ENCODE assay signal across 8 cellular contexts in the genomic region with DNA sequence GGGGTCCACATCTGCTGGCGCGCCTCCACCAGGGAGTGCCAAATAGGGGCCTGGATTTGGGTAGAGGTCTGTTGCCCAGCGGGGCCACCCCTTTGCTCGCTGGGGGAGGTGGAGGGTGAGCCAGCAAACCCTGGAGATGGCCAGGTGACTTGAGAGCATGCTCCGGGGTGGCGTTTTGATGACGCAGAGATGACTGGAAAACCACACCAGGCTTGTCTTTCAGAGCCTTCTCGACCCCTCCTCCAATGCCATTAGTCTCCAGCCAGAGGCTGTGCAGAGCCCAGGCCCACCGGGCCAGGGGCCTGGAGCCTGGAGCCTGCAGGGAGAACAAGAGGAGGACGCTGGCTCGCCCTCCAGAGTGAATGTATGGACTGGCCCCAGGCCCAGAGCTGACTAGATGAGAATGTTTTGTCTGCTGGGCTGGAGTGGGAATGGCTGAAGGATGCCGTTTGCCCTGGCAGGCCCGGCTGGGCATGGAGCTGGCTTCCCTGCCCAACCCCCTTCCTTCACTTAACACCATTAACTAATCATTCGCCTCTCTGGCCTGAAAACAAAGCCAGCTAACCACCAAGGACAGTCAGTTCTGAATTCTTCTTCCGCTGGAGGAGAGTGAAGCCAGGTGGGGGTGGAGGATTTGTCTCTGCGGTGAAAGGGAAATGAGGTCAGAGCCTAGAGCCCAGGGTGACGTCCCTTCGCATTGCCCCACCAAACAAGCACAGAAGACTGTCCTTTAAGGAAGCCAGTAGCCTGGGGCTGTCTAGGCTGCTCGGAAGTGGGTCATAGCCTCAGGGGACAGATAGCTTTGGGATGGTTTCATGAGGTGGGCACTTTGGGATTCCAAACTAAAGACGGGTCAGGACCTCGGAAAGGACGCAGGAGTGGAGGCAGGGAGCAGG. TPM values are rescaled to one million over a fixed set of nuclear protein-coding genes. Genes with fewer than 3 reads are reported as not detected.
DNase-seq lines count a peak whose midpoint lies in the region; ATAC-seq and TF ChIP-seq lines count a peak whose summit lies in the region.

No MANE protein-coding gene starts in this region.

- WGBS in heart right ventricle, 2 donors: 51 to 53% methylated on average over 22 of the region's 22 CpGs
- 23 to 46% methylated on average over 5 to 9 of the region's 22 CpGs for WGBS in gastroesophageal sphincter (ENCODE audit: low coverage in 1 of 2), 2 donors

- peaks cover 11 to 94% (median 70%) of the 10 kb centered on the region in 9 donors for H3K4me1 ChIP-seq in heart right ventricle
- H3K4me1 ChIP-seq in gastroesophageal sphincter: peaks cover 12 to 99% (median 53%) of the 10 kb centered on the region in 3 donors
- peaks cover 47 to 65% (median 59%) of the 10 kb centered on the region in 3 donors for H3K4me1 ChIP-seq in skeletal muscle tissue (ENCODE audit: control insufficient read depth in 3 of 3, insufficient read depth in 3 of 3, low read length in 3 of 3)

- peak overlapping the region in 2 of 3 donors; percentile 17 to 79 for H3K9ac ChIP-seq in skeletal muscle tissue (ENCODE audit: low read depth in 1 of 3, low read length in 3 of 3)

- H3K27me3 ChIP-seq in heart right ventricle (peaks cover 0 to 72% (median 0%) of the 10 kb centered on the region in 7 donors), gastroesophageal sphincter (no peaks in the 10 kb centered on the region), skeletal muscle tissue (ENCODE audit: control insufficient read depth in 3 of 3, insufficient read depth in 3 of 3, low read length in 3 of 3) (peaks cover 0 to 9% (median 8%) of the 10 kb centered on the region in 3 donors)

- DNase-seq in heart right ventricle (peak in 1 of 2 donors; percentile 64), left ventricle myocardium superior (no peak), T1000 (lab: John Stamatoyannopoulos, UW) (peak; percentile 29), NCI-H1417 (lab: John Stamatoyannopoulos, UW) (no peak)

- intact Hi-C loops in heart right ventricle (cut with DNase I) (loop anchor here in 2 of 10 donors (5.0 to 10.0 kb wide), 2 partner anchors 111 to 224 kb away; a partner anchor contains a TSS), left ventricle myocardium superior (cut with micrococcal nuclease) (no loop called here)

- H3K36me3 ChIP-seq in heart right ventricle: peaks cover 0 to 19% (median 8%) of the 10 kb centered on the region in 9 donors
- H3K36me3 ChIP-seq in gastroesophageal sphincter: peaks cover 0 to 15% of the 10 kb centered on the region in 2 donors
- peaks cover 0 to 4% (median 2%) of the 10 kb centered on the region in 3 donors for H3K36me3 ChIP-seq in skeletal muscle tissue (ENCODE audit: control insufficient read depth in 3 of 3, insufficient read depth in 3 of 3, low read length in 3 of 3)

- ATAC-seq in heart right ventricle (peak in 5 of 8 donors; percentile 4 to 51 (median 19)), left ventricle myocardium superior (no peak), gastroesophageal sphincter (peak; percentile 40), GM21528 (IDR thresholded peaks at IDR 0.05; ENCODE audit: low FRiP score, unreplicated experiment) (no peak), GM21381 (IDR thresholded peaks at IDR 0.05; ENCODE audit: unreplicated experiment) (no peak)

- TF ChIP-seq EP300 in gastroesophageal sphincter (IDR thresholded peaks at IDR 0.05): no peak

- TF ChIP-seq CTCF in heart right ventricle (IDR thresholded peaks at IDR 0.05) (no peak), gastroesophageal sphincter (IDR thresholded peaks at IDR 0.05) (no peak)

- no peaks in the 10 kb centered on the region for H3K9me3 ChIP-seq in heart right ventricle
- no peaks in the 10 kb centered on the region for H3K9me3 ChIP-seq in gastroesophageal sphincter
- H3K9me3 ChIP-seq in skeletal muscle tissue (ENCODE audit: control insufficient read depth in 3 of 3, low read length in 3 of 3): no peaks in the 10 kb centered on the region

- H3K4me3 ChIP-seq in heart right ventricle: peak overlapping the region in 6 of 10 donors; percentile 13 to 84 (median 66)
- H3K4me3 ChIP-seq in gastroesophageal sphincter: peak overlapping the region in 1 of 2 donors; percentile 87
- peak overlapping the region in 1 of 3 donors; percentile 45 for H3K4me3 ChIP-seq in skeletal muscle tissue (ENCODE audit: low read length in 3 of 3)

- TF ChIP-seq POLR2A in gastroesophageal sphincter (IDR thresholded peaks at IDR 0.05): peak; percentile 55 to 70

- H3K27ac ChIP-seq in heart right ventricle (peak overlapping the region; percentile 85 to 99 (median 92)), gastroesophageal sphincter (peak overlapping the region; percentile 90 to 99 (median 98)), skeletal muscle tissue (ENCODE audit: low read depth, low read length) (peak overlapping the region; percentile 84)

RNA-seq across cellular contexts. Expression of a gene that starts 1.6 kb away (rescaled TPM):
- 100 to 1,000 TPM in 4 of 10 donors, 10 to 100 TPM in 6; 37.8 to 136 (median 96.9) TPM for total RNA-seq in heart right ventricle
- 10 to 100 TPM; 35.8 to 97.5 TPM for polyA plus RNA-seq in heart right ventricle
- total RNA-seq in left ventricle myocardium superior: 44.7 TPM
- total RNA-seq in gastroesophageal sphincter: 1,000 to 10,000 TPM in 3 of 4 donors, 100 to 1,000 TPM in 1; 702 to 1,904 (median 1,177) TPM
- 120 TPM for total RNA-seq in skeletal muscle tissue

RNA-seq across cellular contexts. Expression of a gene that starts 15.8 kb away (rescaled TPM):
- 10 to 100 TPM; 11.1 to 17.6 (median 13.4) TPM for total RNA-seq in heart right ventricle
- polyA plus RNA-seq in heart right ventricle: 10 to 100 TPM in 1 of 2 donors, 1 to 10 TPM in 1; 6.4 to 13.2 TPM
- total RNA-seq in left ventricle myocardium superior: 13.2 TPM
- total RNA-seq in gastroesophageal sphincter: 10 to 100 TPM; 13.0 to 39.6 (median 17.1) TPM
- total RNA-seq in skeletal muscle tissue: 2.1 TPM

RNA-seq across cellular contexts. Expression of a gene that starts 22.2 kb away (rescaled TPM):
- total RNA-seq in heart right ventricle: 10 to 100 TPM; 11.4 to 25.1 (median 19.9) TPM
- polyA plus RNA-seq in heart right ventricle: 10 to 100 TPM; 32.8 to 35.7 TPM
- total RNA-seq in left ventricle myocardium superior: 14.4 TPM
- total RNA-seq in gastroesophageal sphincter: 10 to 100 TPM; 44.3 to 52.1 (median 45.6) TPM
- total RNA-seq in skeletal muscle tissue: 17.2 TPM

RNA-seq across cellular contexts. Expression of a gene that starts 28.0 kb away (rescaled TPM):
- total RNA-seq in heart right ventricle (not detected), left ventricle myocardium superior (not detected), gastroesophageal sphincter (under 1 TPM in 1 of 4 donors, not detected in 3; 0.15 TPM), skeletal muscle tissue (not detected)
- under 1 TPM in 1 of 2 donors, not detected in 1; 0.04 TPM for polyA plus RNA-seq in heart right ventricle

Comparison
In these comparisons a context has a peak if more than half of its experiments do, and no peak if none do; other contexts are left out.
1. ATAC-seq: peak in heart right ventricle (5 of 8) and gastroesophageal sphincter (single experiment); none in left ventricle myocardium superior (single experiment), GM21528 (single experiment) and GM21381 (single experiment).
2. Peak in every context shown above with its lines, with median percentiles within 50 percentile points of each other: H3K27ac ChIP-seq.